Comparison of ENCODE assay signal across 2 cellular contexts in genomic region chr19:14670408-14670807, GRCh38.
A peak's percentile ranks its signal among the peaks of the same experiment; 100 is the strongest.
TF ChIP-seq lines count a peak whose summit lies in the region.

No MANE protein-coding gene starts in this region.

TF ChIP-seq in GM12891, 5 proteins besides CTCF, POLR2A, EP300 and RAD21 (continued from another document):
- TF ChIP-seq PAX5 (IDR thresholded peaks at IDR 0.05; ENCODE audit: insufficient read depth, low read length, severe bottlenecking) (no peak), SPI1 (IDR thresholded peaks at IDR 0.05; ENCODE audit: low read depth, low read length) (no peak), TAF1 (IDR thresholded peaks at IDR 0.05; ENCODE audit: low read depth, low read length) (no peak)

TF ChIP-seq in K562, 482 proteins besides CTCF, POLR2A, EP300 and RAD21:
- TF ChIP-seq, protein P1, sequence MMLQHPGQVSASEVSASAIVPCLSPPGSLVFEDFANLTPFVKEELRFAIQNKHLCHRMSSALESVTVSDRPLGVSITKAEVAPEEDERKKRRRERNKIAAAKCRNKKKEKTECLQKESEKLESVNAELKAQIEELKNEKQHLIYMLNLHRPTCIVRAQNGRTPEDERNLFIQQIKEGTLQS (IDR thresholded peaks at IDR 0.05), result peak; percentile 71
- TF ChIP-seq, protein P1 (CRISPR knock-in tag; conservative IDR thresholded peaks at IDR 0.05), result no peak
- TF ChIP-seq PTBP1 (IDR thresholded peaks at IDR 0.05; ENCODE audit: low read depth, low read length) (no peak), ATF7 (IDR thresholded peaks at IDR 0.05) (peak; percentile 34; the same call in 1 of the 2 replicates)
